ENCODE assay signal across 1 cellular context in genomic region chr5:52985306-52985705, GRCh38.
TF ChIP-seq lines count a peak whose summit lies in the region.

No MANE protein-coding gene starts in this region.

TF ChIP-seq in IMR-90, 13 proteins besides CTCF, POLR2A, EP300 and RAD21 (continued from another document):
- TF ChIP-seq USF2 (IDR thresholded peaks at IDR 0.05; ENCODE audit: low read depth, low read length) (no peak), BHLHE40 (IDR thresholded peaks at IDR 0.05; ENCODE audit: low read depth, low read length) (no peak), MXI1 (IDR thresholded peaks at IDR 0.05; ENCODE audit: borderline replicate concordance, low read depth, low read length) (no peak), NFE2L2 (IDR thresholded peaks at IDR 0.05; ENCODE audit: low read depth, low read length) (no peak), MAZ (IDR thresholded peaks at IDR 0.05; ENCODE audit: borderline replicate concordance, low read depth, low read length) (no peak), SMC3 (IDR thresholded peaks at IDR 0.05; ENCODE audit: low read depth, low read length) (no peak)
